In the genomic region with DNA sequence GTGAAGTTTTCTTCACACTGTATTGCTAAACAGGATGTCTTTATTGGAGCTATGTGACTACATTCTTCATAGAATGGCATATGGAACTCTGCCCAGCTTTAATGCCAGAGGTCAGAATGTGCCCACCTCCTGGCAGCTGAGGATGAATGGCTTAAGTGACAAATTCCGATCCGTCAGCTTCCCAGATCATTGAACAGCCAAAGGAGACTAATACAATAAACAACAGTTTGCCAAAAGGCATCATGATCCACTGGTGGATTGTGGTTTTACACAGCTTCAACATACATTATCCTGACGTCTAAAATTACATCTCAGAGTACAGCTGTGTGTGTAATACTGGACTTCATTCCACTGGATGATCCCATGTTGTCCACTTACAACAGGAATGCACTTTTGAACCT, we compare ENCODE assay signal across 15 cellular contexts.
DNase-seq lines count a peak whose midpoint lies in the region; ATAC-seq and TF ChIP-seq lines count a peak whose summit lies in the region.
"Had no signal": no experiment of that assay in that cellular context is flagged by ENCODE, and none has a peak within 500 bp of the region (broad histone marks: within the 10 kb centered on the region; RNA-seq: fewer than 3 reads in every experiment).

No MANE protein-coding gene starts in this region.

- H3K9ac ChIP-seq in mammary epithelial cell (ENCODE audit: insufficient read depth, low read length) = no peak overlapping the region
- H3K9ac ChIP-seq: neural progenitor cell had no signal

- no peak for TF ChIP-seq CTCF in AG10803 (conservative IDR thresholded peaks at IDR 0.05; ENCODE audit: low read length)
- no peak for TF ChIP-seq CTCF in mammary epithelial cell (conservative IDR thresholded peaks at IDR 0.05 in 1 of 2, IDR thresholded peaks at IDR 0.05 in 1 of 2; ENCODE audit: extremely low read depth in 1 of 2, insufficient read depth in 1 of 2, low read depth in 1 of 2, low read length in 2 of 2)
- no peak for TF ChIP-seq CTCF in spleen (IDR thresholded peaks at IDR 0.05 in 8 of 11, conservative IDR thresholded peaks at IDR 0.05 in 3 of 11)
- no peak for TF ChIP-seq CTCF in lower leg skin (IDR thresholded peaks at IDR 0.05)

- WGBS in mammary epithelial cell (ENCODE audit: low coverage, missing lambda C conversion rate) = 0% methylated on average over 3 of the region's 3 CpGs
- 80 to 86% methylated on average over 2 of the region's 3 CpGs for whole genome bisulfite sequencing in mesodermal cell (ENCODE audit: insufficient coverage in 2 of 2), 2 experiments
- 59 to 77% (median 69%) methylated on average over 3 of the region's 3 CpGs for WGBS in spleen, 5 donors
- WGBS in lower leg skin, 2 donors = 47 to 62% methylated on average over 3 of the region's 3 CpGs

- no peaks in the 10 kb centered on the region for H4K20me1 ChIP-seq in mammary epithelial cell (ENCODE audit: insufficient read depth, low read length)

- CTCF ChIA-PET in mammary epithelial cell (lab: Charles Lee; ENCODE audit: low non-redundant PET) = no interaction called here

- intact Hi-C loops in mammary epithelial cell (cut with micrococcal nuclease) = loop anchor here (10.0 kb wide), 1 partner anchor 67 kb away; no protein-coding TSS in a partner anchor
- intact Hi-C loops in spleen (cut with DNase I; ENCODE audit: low total_unique reads) = no loop called here
- intact Hi-C loops in lower leg skin (cut with DNase I; ENCODE audit: low total_unique reads) = no loop called here

- TF ChIP-seq POLR2A in spleen (IDR thresholded peaks at IDR 0.05) (no peak), lower leg skin (IDR thresholded peaks at IDR 0.05) (no peak)

- peak overlapping the region; percentile 51 for H3K4me2 ChIP-seq in mammary epithelial cell (ENCODE audit: insufficient read depth, low read depth, low read length)
- H3K4me2 ChIP-seq: neural progenitor cell had no signal

- H3K36me3 ChIP-seq in mammary epithelial cell (ENCODE audit: insufficient read depth, low read length) = no peaks in the 10 kb centered on the region
- no peaks in the 10 kb centered on the region for H3K36me3 ChIP-seq in mesodermal cell (ENCODE audit: control insufficient read depth, insufficient read depth, low read length)
- no peaks in the 10 kb centered on the region for H3K36me3 ChIP-seq in spleen
- H3K36me3 ChIP-seq: neural progenitor cell had no signal

- BruUV-seq in mammary epithelial cell (replicated peaks; lab: Mats Ljungman, UMichigan) = no TSS peak

- no peaks in the 10 kb centered on the region for H3K9me3 ChIP-seq in mammary epithelial cell (replicated peaks; ENCODE audit: insufficient read depth, low read length)
- H3K9me3 ChIP-seq in mesodermal cell (ENCODE audit: control insufficient read depth, low read length) = peaks cover 14% of the 10 kb centered on the region
- peaks cover 0 to 18% (median 15%) of the 10 kb centered on the region in 8 donors for H3K9me3 ChIP-seq in spleen

- H3K4me3 ChIP-seq in AG10803 (ENCODE audit: low read length) = no peak overlapping the region; the same call in 1 of the 2 replicates
- no peak overlapping the region for H3K4me3 ChIP-seq in mammary epithelial cell (replicated peaks in 1 of 3; ENCODE audit: insufficient read depth in 1 of 3, low read depth in 2 of 3, low read length in 3 of 3)
- no peak overlapping the region for H3K4me3 ChIP-seq in mesodermal cell (ENCODE audit: extremely low read depth, insufficient read depth, low read length, poor library complexity, severe bottlenecking)
- H3K4me3 ChIP-seq in spleen = no peak overlapping the region
- no peak overlapping the region for H3K4me3 ChIP-seq in lower leg skin (ENCODE audit: low read depth, poor library complexity, severe bottlenecking)
- H3K4me3 ChIP-seq: neural progenitor cell had no signal

- peaks cover 26% of the 10 kb centered on the region for H3K4me1 ChIP-seq in mammary epithelial cell (ENCODE audit: insufficient read depth, low read length)
- H3K4me1 ChIP-seq in mesodermal cell (ENCODE audit: control insufficient read depth, insufficient read depth, low read length, poor library complexity, severe bottlenecking) = peaks cover 20% of the 10 kb centered on the region
- peaks cover 0 to 13% (median 2%) of the 10 kb centered on the region in 6 donors for H3K4me1 ChIP-seq in spleen
- H3K4me1 ChIP-seq: neural progenitor cell had no signal

- H3K27me3 ChIP-seq in mammary epithelial cell (ENCODE audit: insufficient read depth, low read length) (no peaks in the 10 kb centered on the region), spleen (replicated peaks in 1 of 7) (no peaks in the 10 kb centered on the region)
- H3K27me3 ChIP-seq: neural progenitor cell had no signal

- in situ Hi-C loops in mammary epithelial cell (cut with MboI; ENCODE audit: low sequenced_read_pairs in 2 of 2) = no loop called here

- dilution Hi-C loops in mammary epithelial cell (cut with HindIII; ENCODE audit: low sequenced_read_pairs) = no loop called here

- H3K27ac ChIP-seq in mammary epithelial cell (ENCODE audit: insufficient read depth, low read depth, low read length) (peak overlapping the region; percentile 36), mesodermal cell (ENCODE audit: low read depth, low read length, severe bottlenecking) (peak overlapping the region; percentile 43), spleen (peak overlapping the region in 1 of 8 donors; percentile 9)
- H3K27ac ChIP-seq: neural progenitor cell had no signal

- H2AFZ ChIP-seq in mammary epithelial cell (ENCODE audit: low read depth, low read length) = peak overlapping the region; percentile 55
- H2AFZ ChIP-seq: neural progenitor cell had no signal

- DNase-seq in AG10803 (ENCODE audit: low read depth) (peak; percentile 74), LoVo (ENCODE audit: low spot score) (peak; percentile 52), mammary epithelial cell (peak; percentile 29), spleen (no peak), NCI-H2081 (lab: John Stamatoyannopoulos, UW) (no peak), lower leg skin (ENCODE audit: low spot score in 2 of 2) (no peak)
- DNase-seq: activated CD4-positive, alpha-beta T cell treated with anti-CD3 and anti-CD28 coated beads, Interleukin-2, amount 10 ng/mL, durations not matched to agents 7 days and 5 days; activated effector memory CD4-positive, alpha-beta T cell treated with anti-CD3 and anti-CD28 coated beads, Interleukin-2, amount 50 U/mL, for 16 hours; AML-193; effector CD4-positive, alpha-beta T cell; NCI-H345; stimulated activated naive CD8-positive, alpha-beta T cell treated with anti-CD3 and anti-CD28 coated beads, Interleukin-15, amount 100 ng/mL, for 72 hours had no signal

- no peaks in the 10 kb centered on the region for H3K79me2 ChIP-seq in mammary epithelial cell (ENCODE audit: insufficient read depth, low read length)

- ATAC-seq in GM21515 (IDR thresholded peaks at IDR 0.05; ENCODE audit: unreplicated experiment) = no peak

Comparison
In these comparisons a context has a peak if more than half of its experiments do, and no peak if none do; other contexts are left out.
1. DNase-seq: peak in AG10803 (single experiment), LoVo (single experiment) and mammary epithelial cell (single experiment); none in spleen (single experiment), NCI-H2081 (0 of 2) and lower leg skin (0 of 2).